13 cellular contexts compared by ENCODE assay signal in the genomic region with DNA sequence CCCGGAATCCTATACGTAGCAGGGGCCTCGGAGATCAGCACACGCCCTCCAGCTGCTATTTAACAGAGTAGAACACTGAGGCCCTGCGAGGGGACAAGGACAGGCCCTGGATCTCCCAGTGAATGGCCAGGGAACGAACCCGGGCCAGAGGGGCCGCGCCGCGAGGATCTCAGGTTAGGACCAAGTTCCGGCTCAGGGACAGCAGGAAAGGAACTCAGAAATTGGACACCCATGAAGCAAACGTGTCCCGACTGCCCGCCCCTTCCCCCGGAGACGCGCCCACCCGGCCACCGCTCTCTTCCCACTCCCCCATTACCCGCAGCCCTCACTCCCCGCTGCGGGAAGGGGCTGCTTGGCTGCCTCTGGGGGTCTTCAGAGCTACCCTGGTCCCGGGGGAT. TPM values are rescaled to one million over a fixed set of nuclear protein-coding genes. Genes with fewer than 3 reads are reported as not detected.
A peak's percentile ranks its signal among the peaks of the same experiment; 100 is the strongest.
DNase-seq lines count a peak whose midpoint lies in the region; ATAC-seq lines count a peak whose summit lies in the region.
"Had no signal": no experiment of that assay in that cellular context is flagged by ENCODE, and none has a peak within 500 bp of the region (broad histone marks: within the 10 kb centered on the region; RNA-seq: fewer than 3 reads in every experiment).

No MANE protein-coding gene starts in this region.

- peaks cover 100% of the 10 kb centered on the region for H3K27me3 Mint-ChIP-seq in stimulated activated naive CD8-positive, alpha-beta T cell treated with anti-CD3 and anti-CD28 coated beads, Interleukin-15, amount 100 ng/mL, for 72 hours
- H3K27me3 Mint-ChIP-seq in activated T-helper 1 cell treated with anti-CD3 and anti-CD28 coated beads, Interleukin-12 subunit alpha, Interleukin-12 subunit beta, Interleukin-2, Interleukin-4 antibody, amounts not matched to agents 30 ng/mL and 10 ng/mL and 1 ng/mL, durations not matched to agents 14 hours and 24 hours and 36 hours (ENCODE audit: insufficient read depth) = peaks cover 79% of the 10 kb centered on the region
- H3K27me3 Mint-ChIP-seq in memory B cell = peaks cover 20% of the 10 kb centered on the region

- peaks cover 57% of the 10 kb centered on the region for H3K4me1 Mint-ChIP-seq in stimulated activated naive CD8-positive, alpha-beta T cell treated with anti-CD3 and anti-CD28 coated beads, Interleukin-15, amount 100 ng/mL, for 72 hours
- peaks cover 15% of the 10 kb centered on the region for H3K4me1 Mint-ChIP-seq in activated T-helper 1 cell treated with anti-CD3 and anti-CD28 coated beads, Interleukin-12 subunit alpha, Interleukin-12 subunit beta, Interleukin-2, Interleukin-4 antibody, amounts not matched to agents 30 ng/mL and 10 ng/mL and 1 ng/mL, durations not matched to agents 14 hours and 24 hours and 36 hours (ENCODE audit: low read depth)
- peaks cover 8% of the 10 kb centered on the region for H3K4me1 Mint-ChIP-seq in memory B cell

- H3K9me3 Mint-ChIP-seq in stimulated activated naive CD8-positive, alpha-beta T cell treated with anti-CD3 and anti-CD28 coated beads, Interleukin-15, amount 100 ng/mL, for 72 hours = no peaks in the 10 kb centered on the region
- H3K9me3 Mint-ChIP-seq in activated T-helper 1 cell treated with anti-CD3 and anti-CD28 coated beads, Interleukin-12 subunit alpha, Interleukin-12 subunit beta, Interleukin-2, Interleukin-4 antibody, amounts not matched to agents 30 ng/mL and 10 ng/mL and 1 ng/mL, durations not matched to agents 14 hours and 24 hours and 36 hours = no peaks in the 10 kb centered on the region
- H3K9me3 Mint-ChIP-seq in memory B cell = no peaks in the 10 kb centered on the region

- H3K27ac Mint-ChIP-seq in stimulated activated naive CD8-positive, alpha-beta T cell treated with anti-CD3 and anti-CD28 coated beads, Interleukin-15, amount 100 ng/mL, for 72 hours = no peak overlapping the region
- H3K27ac Mint-ChIP-seq in activated T-helper 1 cell treated with anti-CD3 and anti-CD28 coated beads, Interleukin-12 subunit alpha, Interleukin-12 subunit beta, Interleukin-2, Interleukin-4 antibody, amounts not matched to agents 30 ng/mL and 10 ng/mL and 1 ng/mL, durations not matched to agents 14 hours and 24 hours and 36 hours = no peak overlapping the region
- H3K27ac Mint-ChIP-seq in memory B cell = peak overlapping the region; percentile 50

- ATAC-seq in stimulated activated naive CD8-positive, alpha-beta T cell treated with anti-CD3 and anti-CD28 coated beads, Interleukin-15, amount 100 ng/mL, for 72 hours = no peak
- ATAC-seq in stimulated activated naive CD8-positive, alpha-beta T cell treated with anti-CD3 and anti-CD28 coated beads, Interleukin-15, Interleukin-2, amounts not matched to agents 100 U/mL and 50 U/mL, for 24 hours = no peak
- no peak for ATAC-seq in memory B cell (ENCODE audit: low read depth)
- ATAC-seq in HG03097 (IDR thresholded peaks at IDR 0.05; ENCODE audit: low FRiP score, unreplicated experiment) = no peak
- ATAC-seq in HG03108 (IDR thresholded peaks at IDR 0.05; ENCODE audit: unreplicated experiment) = no peak

- H3K4me3 Mint-ChIP-seq in stimulated activated naive CD8-positive, alpha-beta T cell treated with anti-CD3 and anti-CD28 coated beads, Interleukin-15, amount 100 ng/mL, for 72 hours = peak overlapping the region; percentile 58 to 74
- peak overlapping the region; percentile 47 for H3K4me3 Mint-ChIP-seq in activated T-helper 1 cell treated with anti-CD3 and anti-CD28 coated beads, Interleukin-12 subunit alpha, Interleukin-12 subunit beta, Interleukin-2, Interleukin-4 antibody, amounts not matched to agents 30 ng/mL and 10 ng/mL and 1 ng/mL, durations not matched to agents 14 hours and 24 hours and 36 hours
- H3K4me3 Mint-ChIP-seq in memory B cell = no peak overlapping the region

- no peak for DNase-seq in stimulated activated naive CD8-positive, alpha-beta T cell treated with anti-CD3 and anti-CD28 coated beads, Interleukin-15, amount 100 ng/mL, for 72 hours
- no peak for DNase-seq in stimulated activated naive CD8-positive, alpha-beta T cell treated with anti-CD3 and anti-CD28 coated beads, Interleukin-15, Interleukin-2, amounts not matched to agents 100 U/mL and 50 U/mL, for 24 hours
- no peak for DNase-seq in activated T-helper 1 cell treated with anti-CD3 and anti-CD28 coated beads, Interleukin-12 subunit alpha, Interleukin-12 subunit beta, Interleukin-2, Interleukin-4 antibody, amounts not matched to agents 30 ng/mL and 10 ng/mL and 1 ng/mL, durations not matched to agents 14 hours and 24 hours and 36 hours (ENCODE audit: low spot score)
- DNase-seq in memory B cell (ENCODE audit: low spot score in 2 of 2) (no peak), SHP77 (lab: John Stamatoyannopoulos, UW) (no peak), AG08395 (ENCODE audit: low spot score) (no peak)
- DNase-seq: activated CD4-positive, CD25-positive, alpha-beta regulatory T cell; foreskin fibroblast; NK-92 treated with Interleukin-12 subunit alpha and Interleukin-12 subunit beta, amount 100 ng/mL, for 24 hours; stimulated activated CD4-positive, alpha-beta T cell treated with anti-CD3 and anti-CD28 coated beads, Interleukin-4, amount 100 ng/mL, for 1 hour had no signal

- intact Hi-C loops in activated T-helper 1 cell treated with anti-CD3 and anti-CD28 coated beads, Interleukin-12 subunit alpha, Interleukin-12 subunit beta, Interleukin-2, Interleukin-4 antibody, amounts not matched to agents 30 ng/mL and 10 ng/mL and 1 ng/mL, durations not matched to agents 14 hours and 24 hours and 36 hours (cut with micrococcal nuclease) = loop anchor here (2.0 to 10.0 kb wide), 4 partner anchors 50 to 627 kb away; partner anchors contain the start of gene TMOD1

- no peaks in the 10 kb centered on the region for H3K36me3 Mint-ChIP-seq in activated T-helper 1 cell treated with anti-CD3 and anti-CD28 coated beads, Interleukin-12 subunit alpha, Interleukin-12 subunit beta, Interleukin-2, Interleukin-4 antibody, amounts not matched to agents 30 ng/mL and 10 ng/mL and 1 ng/mL, durations not matched to agents 14 hours and 24 hours and 36 hours (ENCODE audit: low read depth)
- no peaks in the 10 kb centered on the region for H3K36me3 Mint-ChIP-seq in memory B cell

RNA-seq across cellular contexts. Expression of gene FOXE1, which starts 1.0 kb away (rescaled TPM):
- total RNA-seq in activated T-helper 1 cell treated with anti-CD3 and anti-CD28 coated beads, Interleukin-12 subunit alpha, Interleukin-12 subunit beta, Interleukin-2, Interleukin-4 antibody, amounts not matched to agents 30 ng/mL and 10 ng/mL and 1 ng/mL, durations not matched to agents 14 hours and 24 hours and 36 hours = 0.05 TPM in 1 of 2 replicates, not detected in the other
- total RNA-seq: right atrium auricular region had no signal
